8 cellular contexts compared by ENCODE assay signal in genomic region chr2:30503007-30503691, GRCh38. TPM values are rescaled to one million over a fixed set of nuclear protein-coding genes. Genes with fewer than 3 reads are reported as not detected.
DNase-seq lines count a peak whose midpoint lies in the region; ATAC-seq and TF ChIP-seq lines count a peak whose summit lies in the region.

No MANE protein-coding gene starts in this region.

- H3K4me3 Mint-ChIP-seq in CD4-positive, alpha-beta memory T cell = peak overlapping the region in 6 of 8 donors; percentile 53 to 72 (median 62)
- no peak overlapping the region for H3K4me3 Mint-ChIP-seq in activated T-helper 2 cell treated with anti-CD3 and anti-CD28 coated beads, Interferon-gamma antibody, Interleukin-2, Interleukin-4, amounts not matched to agents 10 μg/mL and 5 μg/mL and 100 μg/mL, durations not matched to agents 14 hours and 24 hours and 36 hours (ENCODE audit: low read depth)
- H3K4me3 Mint-ChIP-seq in mesothelial cell of epicardium = no peak overlapping the region

- H3K4me3 ChIP-seq in CD4-positive, alpha-beta memory T cell (ENCODE audit: low read length in 2 of 2) = no peak overlapping the region
- H3K4me3 ChIP-seq in gastrocnemius medialis = no peak overlapping the region

- peaks cover 0 to 43% (median 17%) of the 10 kb centered on the region in 8 donors for H3K9me3 Mint-ChIP-seq in CD4-positive, alpha-beta memory T cell
- peaks cover 45% of the 10 kb centered on the region for H3K9me3 Mint-ChIP-seq in activated T-helper 2 cell treated with anti-CD3 and anti-CD28 coated beads, Interferon-gamma antibody, Interleukin-2, Interleukin-4, amounts not matched to agents 10 μg/mL and 5 μg/mL and 100 μg/mL, durations not matched to agents 14 hours and 24 hours and 36 hours
- H3K9me3 Mint-ChIP-seq in mesothelial cell of epicardium = peaks cover 38% of the 10 kb centered on the region

- no peak overlapping the region for H3K27ac ChIP-seq in CD4-positive, alpha-beta memory T cell (ENCODE audit: low read depth, low read length)
- no peak overlapping the region for H3K27ac ChIP-seq in gastrocnemius medialis

- TF ChIP-seq CTCF in mesothelial cell of epicardium (IDR thresholded peaks at IDR 0.05; ENCODE audit: unreplicated experiment) (peak; percentile 33), gastrocnemius medialis (IDR thresholded peaks at IDR 0.05 in 4 of 5, conservative IDR thresholded peaks at IDR 0.05 in 1 of 5) (peak in 2 of 5 experiments; percentile 17 to 18)

- POLR2A ChIA-PET in CD4-positive, alpha-beta memory T cell (lab: Charles Lee; ENCODE audit: partially characterized antibody) = interaction anchor here (1.1 to 1.4 kb wide), 4 partner anchors 168 to 357 kb away, joined by 3 to 4 read pairs (median 3); partner anchors contain the start of gene YPEL5

- ATAC-seq in HG03097 (IDR thresholded peaks at IDR 0.05; ENCODE audit: low FRiP score, unreplicated experiment) (peak; percentile 48), HG02798 (IDR thresholded peaks at IDR 0.05; ENCODE audit: poor library complexity, unreplicated experiment) (no peak), gastrocnemius medialis (no peak)

- H3K27me3 ChIP-seq in CD4-positive, alpha-beta memory T cell (ENCODE audit: insufficient read depth, low read length) = no peaks in the 10 kb centered on the region
- H3K27me3 ChIP-seq in gastrocnemius medialis = no peaks in the 10 kb centered on the region

- peaks cover 39% of the 10 kb centered on the region for H3K4me1 ChIP-seq in CD4-positive, alpha-beta memory T cell (ENCODE audit: insufficient read depth, low read length)
- H3K4me1 ChIP-seq in gastrocnemius medialis = peaks cover 6 to 16% of the 10 kb centered on the region in 2 donors

- intact Hi-C loops in CD4-positive, alpha-beta memory T cell (cut with micrococcal nuclease) = loop anchor here (10.0 kb wide), 1 partner anchor 202 kb away; no protein-coding TSS in a partner anchor
- intact Hi-C loops in activated T-helper 2 cell treated with anti-CD3 and anti-CD28 coated beads, Interferon-gamma antibody, Interleukin-2, Interleukin-4, amounts not matched to agents 10 μg/mL and 5 μg/mL and 100 μg/mL, durations not matched to agents 14 hours and 24 hours and 36 hours (cut with micrococcal nuclease) = no loop called here
- intact Hi-C loops in gastrocnemius medialis (cut with DNase I; ENCODE audit: low total_unique reads) = no loop called here

- in situ Hi-C loops in gastrocnemius medialis (cut with MboI; ENCODE audit: low sequenced_read_pairs in 4 of 4) = no loop called here

- CTCF ChIA-PET in CD4-positive, alpha-beta memory T cell (lab: Charles Lee; ENCODE audit: partially characterized antibody) = interaction anchor here (0.6 to 2.8 kb wide), 5 partner anchors 11 to 338 kb away, joined by 3 to 10 read pairs (median 5); no protein-coding TSS in a partner anchor

- H3K27me3 Mint-ChIP-seq in CD4-positive, alpha-beta memory T cell = no peaks in the 10 kb centered on the region
- no peaks in the 10 kb centered on the region for H3K27me3 Mint-ChIP-seq in activated T-helper 2 cell treated with anti-CD3 and anti-CD28 coated beads, Interferon-gamma antibody, Interleukin-2, Interleukin-4, amounts not matched to agents 10 μg/mL and 5 μg/mL and 100 μg/mL, durations not matched to agents 14 hours and 24 hours and 36 hours (ENCODE audit: low read depth)
- H3K27me3 Mint-ChIP-seq in mesothelial cell of epicardium (ENCODE audit: low read depth) = no peaks in the 10 kb centered on the region

- H3K27ac Mint-ChIP-seq in CD4-positive, alpha-beta memory T cell = peak overlapping the region; percentile 58 to 90 (median 82)
- peak overlapping the region; percentile 35 for H3K27ac Mint-ChIP-seq in activated T-helper 2 cell treated with anti-CD3 and anti-CD28 coated beads, Interferon-gamma antibody, Interleukin-2, Interleukin-4, amounts not matched to agents 10 μg/mL and 5 μg/mL and 100 μg/mL, durations not matched to agents 14 hours and 24 hours and 36 hours
- no peak overlapping the region for H3K27ac Mint-ChIP-seq in mesothelial cell of epicardium

- H3K36me3 ChIP-seq in CD4-positive, alpha-beta memory T cell (ENCODE audit: insufficient read depth, low read length) = no peaks in the 10 kb centered on the region
- no peaks in the 10 kb centered on the region for H3K36me3 ChIP-seq in gastrocnemius medialis

- H3K9me3 ChIP-seq in CD4-positive, alpha-beta memory T cell (ENCODE audit: control insufficient read depth in 1 of 2, low read length in 2 of 2) = peaks cover 0 to 7% of the 10 kb centered on the region in 2 donors
- peaks cover 0 to 6% (median 2%) of the 10 kb centered on the region in 3 donors for H3K9me3 ChIP-seq in gastrocnemius medialis

- H3K36me3 Mint-ChIP-seq in CD4-positive, alpha-beta memory T cell = peaks cover 10 to 42% of the 10 kb centered on the region in 2 donors
- peaks cover 41% of the 10 kb centered on the region for H3K36me3 Mint-ChIP-seq in activated T-helper 2 cell treated with anti-CD3 and anti-CD28 coated beads, Interferon-gamma antibody, Interleukin-2, Interleukin-4, amounts not matched to agents 10 μg/mL and 5 μg/mL and 100 μg/mL, durations not matched to agents 14 hours and 24 hours and 36 hours (ENCODE audit: low read depth)
- peaks cover 37% of the 10 kb centered on the region for H3K36me3 Mint-ChIP-seq in mesothelial cell of epicardium

- TF ChIP-seq POLR2A in gastrocnemius medialis (IDR thresholded peaks at IDR 0.05) = no peak

- DNase-seq in CD4-positive, alpha-beta memory T cell = peak in 4 of 5 donors; percentile 32 to 53 (median 44)
- DNase-seq in activated T-helper 2 cell treated with anti-CD3 and anti-CD28 coated beads, Interferon-gamma antibody, Interleukin-2, Interleukin-4, amounts not matched to agents 10 μg/mL and 5 μg/mL and 100 μg/mL, durations not matched to agents 14 hours and 24 hours and 36 hours (ENCODE audit: low spot score) = no peak
- DNase-seq in mesothelial cell of epicardium (ENCODE audit: low spot score in 2 of 2, unreplicated experiment in 2 of 2) (no peak), NCI-H345 treated with DMSO at 0.1 percent for 48 hours (lab: John Stamatoyannopoulos, UW; ENCODE audit: unreplicated experiment) (no peak), NCI-H1417 treated with DMSO at 0.1 percent for 48 hours (lab: John Stamatoyannopoulos, UW) (no peak), gastrocnemius medialis (no peak)

- H3K4me1 Mint-ChIP-seq in CD4-positive, alpha-beta memory T cell = peaks cover 33 to 40% (median 35%) of the 10 kb centered on the region in 4 donors
- H3K4me1 Mint-ChIP-seq in activated T-helper 2 cell treated with anti-CD3 and anti-CD28 coated beads, Interferon-gamma antibody, Interleukin-2, Interleukin-4, amounts not matched to agents 10 μg/mL and 5 μg/mL and 100 μg/mL, durations not matched to agents 14 hours and 24 hours and 36 hours (ENCODE audit: low read depth) = peaks cover 21% of the 10 kb centered on the region
- peaks cover 11% of the 10 kb centered on the region for H3K4me1 Mint-ChIP-seq in mesothelial cell of epicardium

RNA-seq across cellular contexts. Expression of gene LCLAT1, which starts 56.1 kb away (rescaled TPM):
- total RNA-seq in CD4-positive, alpha-beta memory T cell = 10 to 100 TPM; 11.5 to 14.1 TPM
- polyA plus RNA-seq in CD4-positive, alpha-beta memory T cell = 10 to 100 TPM in 1 of 2 donors, 1 to 10 TPM in 1; 6.1 to 24.9 TPM
- 24.6 and 28.9 TPM in 2 replicates for total RNA-seq in activated T-helper 2 cell treated with anti-CD3 and anti-CD28 coated beads, Interferon-gamma antibody, Interleukin-2, Interleukin-4, amounts not matched to agents 10 μg/mL and 5 μg/mL and 100 μg/mL, durations not matched to agents 14 hours and 24 hours and 36 hours
- total RNA-seq in mesothelial cell of epicardium (19.6 to 23.2 TPM (median 21.2 TPM) in 3 replicates), gastrocnemius medialis (10 to 100 TPM in 2 of 4 donors, 1 to 10 TPM in 2; 4.3 to 14.5 (median 11.3) TPM)

Comparison
In these comparisons a context has a peak if more than half of its experiments do, and no peak if none do; other contexts are left out.
1. DNase-seq: peak in CD4-positive, alpha-beta memory T cell (4 of 5); none in activated T-helper 2 cell treated with anti-CD3 and anti-CD28 coated beads, Interferon-gamma antibody, Interleukin-2, Interleukin-4, amounts not matched to agents 10 μg/mL and 5 μg/mL and 100 μg/mL, durations not matched to agents 14 hours and 24 hours and 36 hours (single experiment), mesothelial cell of epicardium (0 of 2), NCI-H345 treated with DMSO at 0.1 percent for 48 hours (single experiment), NCI-H1417 treated with DMSO at 0.1 percent for 48 hours (single experiment) and gastrocnemius medialis (0 of 2).
2. H3K4me3 Mint-ChIP-seq: peak in CD4-positive, alpha-beta memory T cell (6 of 8); none in activated T-helper 2 cell treated with anti-CD3 and anti-CD28 coated beads, Interferon-gamma antibody, Interleukin-2, Interleukin-4, amounts not matched to agents 10 μg/mL and 5 μg/mL and 100 μg/mL, durations not matched to agents 14 hours and 24 hours and 36 hours (single experiment) and mesothelial cell of epicardium (single experiment).